8 cellular contexts compared by ENCODE assay signal in the genomic region with DNA sequence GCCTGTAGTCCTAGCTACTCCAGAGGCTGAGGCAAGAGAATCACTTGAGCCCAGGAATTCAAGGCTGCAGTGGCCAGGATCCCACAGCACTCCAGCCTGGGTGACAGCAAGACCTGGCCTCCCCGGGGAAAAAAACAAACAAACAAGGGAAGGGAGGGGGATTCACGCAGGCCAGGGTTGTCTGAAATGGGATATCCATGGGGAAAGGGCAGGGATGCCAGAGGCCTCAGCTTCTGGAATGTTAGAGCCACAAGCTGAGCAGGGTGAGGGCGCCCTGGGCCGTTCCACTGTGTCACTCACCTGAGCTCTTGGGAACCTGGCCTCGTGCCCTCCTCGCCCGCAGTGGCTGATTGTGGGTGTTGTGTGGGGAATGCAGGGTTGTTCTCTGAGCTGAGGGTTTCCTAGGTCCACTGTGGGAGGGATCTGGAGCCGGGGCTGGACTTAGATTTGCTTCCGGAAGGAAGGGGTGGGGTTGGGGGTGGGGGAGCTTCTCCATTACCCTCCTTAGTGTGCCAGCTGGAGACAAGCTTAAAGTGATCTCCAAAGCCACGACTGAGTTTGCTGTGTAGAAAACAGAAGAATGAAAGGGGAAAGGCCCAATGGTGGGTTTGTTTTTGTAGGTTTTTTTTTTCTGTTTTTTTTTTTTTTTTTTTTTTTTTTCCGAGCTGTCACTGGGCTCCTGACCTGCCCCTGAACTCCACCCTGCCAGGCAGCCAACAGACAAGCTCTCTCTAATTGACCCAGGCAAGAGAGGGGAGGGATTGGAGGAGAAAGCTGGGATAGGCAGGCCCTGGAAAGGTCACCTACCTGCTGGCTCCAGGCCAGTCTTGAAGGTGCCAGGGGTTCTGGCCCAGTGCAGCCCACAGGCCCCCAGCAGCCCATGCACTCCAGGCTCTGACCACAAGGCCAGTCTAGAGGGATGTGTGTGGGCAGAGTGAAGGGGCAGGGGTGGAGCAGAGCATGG. TPM values are rescaled to one million over a fixed set of nuclear protein-coding genes. Genes with fewer than 3 reads are reported as not detected.
DNase-seq lines count a peak whose midpoint lies in the region; ATAC-seq lines count a peak whose summit lies in the region.

A gene (minus strand): TSS at position 414 of the 964 bp plus-strand sequence. CDS start 1,189 bp downstream, outside the sequence.

- ATAC-seq in stimulated activated naive CD8-positive, alpha-beta T cell treated with anti-CD3 and anti-CD28 coated beads, Interleukin-15, amount 100 ng/mL, for 72 hours, result no peak
- ATAC-seq in stimulated activated naive CD8-positive, alpha-beta T cell treated with anti-CD3 and anti-CD28 coated beads, Interleukin-15, Interleukin-2, amounts not matched to agents 100 U/mL and 50 U/mL, for 24 hours, result no peak
- ATAC-seq in aorta (ENCODE audit: low FRiP score) (peak; percentile 61), HG03159 (IDR thresholded peaks at IDR 0.05; ENCODE audit: unreplicated experiment) (no peak)

- 67 to 69% methylated on average over 11 of the region's 11 CpGs for WGBS in aorta, 2 donors

- H3K4me3 Mint-ChIP-seq in stimulated activated naive CD8-positive, alpha-beta T cell treated with anti-CD3 and anti-CD28 coated beads, Interleukin-15, amount 100 ng/mL, for 72 hours, result peak within 1 kb of the TSS in 1 of 2 donors; percentile 32
- peak within 1 kb of the TSS; percentile 75 for H3K4me3 Mint-ChIP-seq in dendritic cell treated with granulocyte-macrophage colony-stimulating factor and Interleukin-4, amounts not matched to agents 40 ng/mL and 50 ng/mL, for 4 days

- peak within 1 kb of the TSS; percentile 42 to 72 for H3K27ac Mint-ChIP-seq in stimulated activated naive CD8-positive, alpha-beta T cell treated with anti-CD3 and anti-CD28 coated beads, Interleukin-15, amount 100 ng/mL, for 72 hours
- peak within 1 kb of the TSS; percentile 77 for H3K27ac Mint-ChIP-seq in dendritic cell treated with granulocyte-macrophage colony-stimulating factor and Interleukin-4, amounts not matched to agents 40 ng/mL and 50 ng/mL, for 4 days

- H3K27me3 ChIP-seq in aorta (ENCODE audit: control insufficient read depth in 1 of 2, insufficient read depth in 2 of 2, low read length in 1 of 2), result no peaks in the 10 kb centered on the region

- no peaks in the 10 kb centered on the region for H3K9me3 ChIP-seq in aorta (ENCODE audit: control insufficient read depth, low read length)

- intact Hi-C loops in dendritic cell treated with granulocyte-macrophage colony-stimulating factor and Interleukin-4, amounts not matched to agents 40 ng/mL and 50 ng/mL, for 4 days (cut with micrococcal nuclease), result no loop called here
- intact Hi-C loops in aorta (cut with DNase I), result no loop called here

- DNase-seq in stimulated activated naive CD8-positive, alpha-beta T cell treated with anti-CD3 and anti-CD28 coated beads, Interleukin-15, amount 100 ng/mL, for 72 hours, result peak in 1 of 2 donors; percentile 4
- no peak for DNase-seq in stimulated activated naive CD8-positive, alpha-beta T cell treated with anti-CD3 and anti-CD28 coated beads, Interleukin-15, Interleukin-2, amounts not matched to agents 100 U/mL and 50 U/mL, for 24 hours
- peak; percentile 46 for DNase-seq in mucosa of gallbladder (ENCODE audit: low spot score)
- DNase-seq in aorta, result peak; percentile 75 to 83
- no peak for DNase-seq in NCI-H2029 (lab: John Stamatoyannopoulos, UW)
- DNase-seq in DMS79 (lab: John Stamatoyannopoulos, UW), result no peak

- H3K4me3 ChIP-seq in aorta (ENCODE audit: low read length in 2 of 2), result no peak within 1 kb of the TSS

- H3K27me3 Mint-ChIP-seq in stimulated activated naive CD8-positive, alpha-beta T cell treated with anti-CD3 and anti-CD28 coated beads, Interleukin-15, amount 100 ng/mL, for 72 hours, result no peaks in the 10 kb centered on the region
- no peaks in the 10 kb centered on the region for H3K27me3 Mint-ChIP-seq in dendritic cell treated with granulocyte-macrophage colony-stimulating factor and Interleukin-4, amounts not matched to agents 40 ng/mL and 50 ng/mL, for 4 days

- H3K36me3 Mint-ChIP-seq in dendritic cell treated with granulocyte-macrophage colony-stimulating factor and Interleukin-4, amounts not matched to agents 40 ng/mL and 50 ng/mL, for 4 days (ENCODE audit: low read depth), result peaks cover 47% of the 10 kb centered on the region

- no peak within 1 kb of the TSS for H3K27ac ChIP-seq in aorta (ENCODE audit: low read depth in 1 of 2, low read length in 2 of 2)

- H3K9me3 Mint-ChIP-seq in stimulated activated naive CD8-positive, alpha-beta T cell treated with anti-CD3 and anti-CD28 coated beads, Interleukin-15, amount 100 ng/mL, for 72 hours, result no peaks in the 10 kb centered on the region
- no peaks in the 10 kb centered on the region for H3K9me3 Mint-ChIP-seq in dendritic cell treated with granulocyte-macrophage colony-stimulating factor and Interleukin-4, amounts not matched to agents 40 ng/mL and 50 ng/mL, for 4 days

- H3K36me3 ChIP-seq in aorta (ENCODE audit: control insufficient read depth in 1 of 2, insufficient read depth in 2 of 2, low read length in 1 of 2), result no peaks in the 10 kb centered on the region

- peaks cover 24% of the 10 kb centered on the region for H3K4me1 Mint-ChIP-seq in stimulated activated naive CD8-positive, alpha-beta T cell treated with anti-CD3 and anti-CD28 coated beads, Interleukin-15, amount 100 ng/mL, for 72 hours
- peaks cover 29% of the 10 kb centered on the region for H3K4me1 Mint-ChIP-seq in dendritic cell treated with granulocyte-macrophage colony-stimulating factor and Interleukin-4, amounts not matched to agents 40 ng/mL and 50 ng/mL, for 4 days (ENCODE audit: low read depth)

- H3K4me1 ChIP-seq in aorta (ENCODE audit: control insufficient read depth in 1 of 2, insufficient read depth in 2 of 2, low read length in 2 of 2), result no peaks in the 10 kb centered on the region

RNA-seq across cellular contexts. Expression of the gene that starts here (rescaled TPM):
- total RNA-seq in mucosa of gallbladder (23.2 TPM), aorta (10 to 100 TPM in 1 of 2 donors, 1 to 10 TPM in 1; 6.7 to 29.8 TPM)
- 10 to 100 TPM in 1 of 2 donors, 1 to 10 TPM in 1; 5.0 to 43.8 TPM for polyA plus RNA-seq in aorta

Comparison
In these comparisons a context has a peak if more than half of its experiments do, and no peak if none do; other contexts are left out.
1. DNase-seq: peak in mucosa of gallbladder (single experiment) and aorta (2 of 2); none in stimulated activated naive CD8-positive, alpha-beta T cell treated with anti-CD3 and anti-CD28 coated beads, Interleukin-15, Interleukin-2, amounts not matched to agents 100 U/mL and 50 U/mL, for 24 hours (single experiment), NCI-H2029 (single experiment) and DMS79 (single experiment).